Comparison of ENCODE assay signal across 1 cellular context in the genomic region with DNA sequence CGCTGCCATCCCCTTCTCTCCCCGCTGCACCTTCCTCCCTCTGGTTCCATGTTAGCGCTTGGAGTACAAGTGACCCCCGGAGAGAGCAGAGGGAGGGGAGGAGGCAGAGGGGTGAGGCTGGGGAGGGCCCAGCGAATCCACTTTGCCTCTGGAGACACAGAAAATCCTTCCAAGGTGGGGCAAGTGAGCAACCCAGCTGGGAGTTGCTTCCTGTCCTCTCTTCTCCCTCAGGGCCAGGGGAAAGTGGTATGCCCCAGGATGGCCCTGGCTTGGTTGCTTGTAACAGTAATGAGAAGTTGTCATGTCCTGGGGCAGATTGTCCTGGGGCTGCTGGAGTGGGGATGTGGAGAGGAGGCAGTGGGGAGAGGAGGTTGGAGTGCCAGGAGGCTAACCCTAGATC.
TF ChIP-seq lines count a peak whose summit lies in the region.

No MANE protein-coding gene starts in this region.

TF ChIP-seq in WTC11, 78 proteins besides CTCF, POLR2A, EP300 and RAD21 (continued from another document):
- TF ChIP-seq, protein P1, sequence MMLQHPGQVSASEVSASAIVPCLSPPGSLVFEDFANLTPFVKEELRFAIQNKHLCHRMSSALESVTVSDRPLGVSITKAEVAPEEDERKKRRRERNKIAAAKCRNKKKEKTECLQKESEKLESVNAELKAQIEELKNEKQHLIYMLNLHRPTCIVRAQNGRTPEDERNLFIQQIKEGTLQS (CRISPR knock-in tag; conservative IDR thresholded peaks at IDR 0.05): no peak
- no peak for TF ChIP-seq NR1H2 (CRISPR knock-in tag; IDR thresholded peaks at IDR 0.05)
